ENCODE assay signal across 1 cellular context in genomic region chr3:122977645-122978466, GRCh38.
TF ChIP-seq lines count a peak whose summit lies in the region.

No MANE protein-coding gene starts in this region.

TF ChIP-seq in HEK293, 187 proteins besides CTCF, POLR2A, EP300 and RAD21 (continued from another document and continues in another):
- TF ChIP-seq YY2 (tag by site-specific recombination; IDR thresholded peaks at IDR 0.05) (no peak), ZNF777 (tag by site-specific recombination; IDR thresholded peaks at IDR 0.05; ENCODE audit: borderline replicate concordance) (no peak), ZNF37A (tag by site-specific recombination; IDR thresholded peaks at IDR 0.05) (no peak), ZFP37 (tag by site-specific recombination; IDR thresholded peaks at IDR 0.05) (no peak), PATZ1 (tag by site-specific recombination; IDR thresholded peaks at IDR 0.05) (peak; percentile 73), ZSCAN16 (tag by site-specific recombination; IDR thresholded peaks at IDR 0.05) (no peak), ZNF148 (tag by site-specific recombination; IDR thresholded peaks at IDR 0.05; ENCODE audit: borderline replicate concordance) (no peak), KLF16 (tag by site-specific recombination; IDR thresholded peaks at IDR 0.05) (no peak), ZFP69B (tag by site-specific recombination; IDR thresholded peaks at IDR 0.05) (peak; percentile 91), TRIM28 (IDR thresholded peaks at IDR 0.05; ENCODE audit: borderline replicate concordance, low read length) (no peak), ZNF157 (tag by site-specific recombination; IDR thresholded peaks at IDR 0.05) (no peak), ZIC2 (tag by site-specific recombination; IDR thresholded peaks at IDR 0.05) (peak; percentile 85), ZNF510 (tag by site-specific recombination; IDR thresholded peaks at IDR 0.05; ENCODE audit: insufficient replicate concordance) (no peak), ZNF48 (tag by site-specific recombination; IDR thresholded peaks at IDR 0.05) (no peak), ZNF645 (tag by site-specific recombination; IDR thresholded peaks at IDR 0.05) (no peak), SP2 (tag by site-specific recombination; IDR thresholded peaks at IDR 0.05) (no peak), ZNF24 (tag by site-specific recombination; IDR thresholded peaks at IDR 0.05) (no peak; the same call in 1 of the 2 replicates), ZNF248 (tag by site-specific recombination; IDR thresholded peaks at IDR 0.05) (no peak), ZNF341 (tag by site-specific recombination; IDR thresholded peaks at IDR 0.05; ENCODE audit: low read depth) (no peak), ZXDB (tag by site-specific recombination; IDR thresholded peaks at IDR 0.05) (peak; percentile 39), ZNF121 (tag by site-specific recombination; IDR thresholded peaks at IDR 0.05) (no peak), ZNF138 (tag by site-specific recombination; IDR thresholded peaks at IDR 0.05; ENCODE audit: borderline replicate concordance) (no peak), EGR2 (tag by site-specific recombination; IDR thresholded peaks at IDR 0.05; ENCODE audit: low read depth) (peak; percentile 49; the same call in 1 of the 2 replicates), ZNF416 (tag by site-specific recombination; IDR thresholded peaks at IDR 0.05) (no peak), ZNF169 (tag by site-specific recombination; IDR thresholded peaks at IDR 0.05) (no peak), ZNF473 (tag by site-specific recombination; IDR thresholded peaks at IDR 0.05) (no peak), ZNF830 (tag by site-specific recombination; IDR thresholded peaks at IDR 0.05; ENCODE audit: low read depth) (no peak), SP3 (tag by site-specific recombination; IDR thresholded peaks at IDR 0.05) (no peak), GFI1B (tag by site-specific recombination; IDR thresholded peaks at IDR 0.05) (no peak), ZNF211 (tag by site-specific recombination; IDR thresholded peaks at IDR 0.05; ENCODE audit: low read depth) (no peak), ZNF112 (tag by site-specific recombination; IDR thresholded peaks at IDR 0.05) (no peak), ZNF513 (tag by site-specific recombination; IDR thresholded peaks at IDR 0.05) (no peak), ZNF223 (tag by site-specific recombination; IDR thresholded peaks at IDR 0.05) (no peak), ZNF658 (tag by site-specific recombination; IDR thresholded peaks at IDR 0.05) (no peak), ZNF133 (tag by site-specific recombination; IDR thresholded peaks at IDR 0.05) (no peak), ZNF707 (tag by site-specific recombination; IDR thresholded peaks at IDR 0.05) (no peak), ZNF654 (tag by site-specific recombination; IDR thresholded peaks at IDR 0.05; ENCODE audit: low read depth) (no peak), ZNF555 (tag by site-specific recombination; conservative IDR thresholded peaks at IDR 0.05) (no peak), ZNF174 (tag by site-specific recombination; IDR thresholded peaks at IDR 0.05) (no peak), ZNF404 (tag by site-specific recombination; IDR thresholded peaks at IDR 0.05) (no peak), ZNF239 (tag by site-specific recombination; IDR thresholded peaks at IDR 0.05) (no peak), KLF9 (tag by site-specific recombination; IDR thresholded peaks at IDR 0.05; ENCODE audit: low read depth) (0 out of 2 replicates have a peak, but pooled peaks have one; percentile 11), ZNF624 (tag by site-specific recombination; IDR thresholded peaks at IDR 0.05) (no peak), ZNF571 (tag by site-specific recombination; IDR thresholded peaks at IDR 0.05) (no peak), HIC1 (tag by site-specific recombination; IDR thresholded peaks at IDR 0.05) (peak; percentile 82)
- TF ChIP-seq, protein P1, sequence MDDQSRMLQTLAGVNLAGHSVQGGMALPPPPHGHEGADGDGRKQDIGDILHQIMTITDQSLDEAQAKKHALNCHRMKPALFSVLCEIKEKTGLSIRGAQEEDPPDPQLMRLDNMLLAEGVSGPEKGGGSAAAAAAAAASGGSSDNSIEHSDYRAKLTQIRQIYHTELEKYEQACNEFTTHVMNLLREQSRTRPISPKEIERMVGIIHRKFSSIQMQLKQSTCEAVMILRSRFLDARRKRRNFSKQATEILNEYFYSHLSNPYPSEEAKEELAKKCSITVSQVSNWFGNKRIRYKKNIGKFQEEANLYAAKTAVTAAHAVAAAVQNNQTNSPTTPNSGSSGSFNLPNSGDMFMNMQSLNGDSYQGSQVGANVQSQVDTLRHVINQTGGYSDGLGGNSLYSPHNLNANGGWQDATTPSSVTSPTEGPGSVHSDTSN (CRISPR knock-in tag; IDR thresholded peaks at IDR 0.05): no peak
- TF ChIP-seq, protein P2, sequence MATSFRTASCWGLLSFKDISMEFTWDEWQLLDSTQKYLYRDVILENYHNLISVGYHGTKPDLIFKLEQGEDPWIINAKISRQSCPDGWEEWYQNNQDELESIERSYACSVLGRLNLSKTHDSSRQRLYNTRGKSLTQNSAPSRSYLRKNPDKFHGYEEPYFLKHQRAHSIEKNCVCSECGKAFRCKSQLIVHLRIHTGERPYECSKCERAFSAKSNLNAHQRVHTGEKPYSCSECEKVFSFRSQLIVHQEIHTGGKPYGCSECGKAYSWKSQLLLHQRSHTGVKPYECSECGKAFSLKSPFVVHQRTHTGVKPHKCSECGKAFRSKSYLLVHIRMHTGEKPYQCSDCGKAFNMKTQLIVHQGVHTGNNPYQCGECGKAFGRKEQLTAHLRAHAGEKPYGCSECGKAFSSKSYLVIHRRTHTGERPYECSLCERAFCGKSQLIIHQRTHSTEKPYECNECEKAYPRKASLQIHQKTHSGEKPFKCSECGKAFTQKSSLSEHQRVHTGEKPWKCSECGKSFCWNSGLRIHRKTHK (tag by site-specific recombination; IDR thresholded peaks at IDR 0.05): no peak
- TF ChIP-seq, protein P3, sequence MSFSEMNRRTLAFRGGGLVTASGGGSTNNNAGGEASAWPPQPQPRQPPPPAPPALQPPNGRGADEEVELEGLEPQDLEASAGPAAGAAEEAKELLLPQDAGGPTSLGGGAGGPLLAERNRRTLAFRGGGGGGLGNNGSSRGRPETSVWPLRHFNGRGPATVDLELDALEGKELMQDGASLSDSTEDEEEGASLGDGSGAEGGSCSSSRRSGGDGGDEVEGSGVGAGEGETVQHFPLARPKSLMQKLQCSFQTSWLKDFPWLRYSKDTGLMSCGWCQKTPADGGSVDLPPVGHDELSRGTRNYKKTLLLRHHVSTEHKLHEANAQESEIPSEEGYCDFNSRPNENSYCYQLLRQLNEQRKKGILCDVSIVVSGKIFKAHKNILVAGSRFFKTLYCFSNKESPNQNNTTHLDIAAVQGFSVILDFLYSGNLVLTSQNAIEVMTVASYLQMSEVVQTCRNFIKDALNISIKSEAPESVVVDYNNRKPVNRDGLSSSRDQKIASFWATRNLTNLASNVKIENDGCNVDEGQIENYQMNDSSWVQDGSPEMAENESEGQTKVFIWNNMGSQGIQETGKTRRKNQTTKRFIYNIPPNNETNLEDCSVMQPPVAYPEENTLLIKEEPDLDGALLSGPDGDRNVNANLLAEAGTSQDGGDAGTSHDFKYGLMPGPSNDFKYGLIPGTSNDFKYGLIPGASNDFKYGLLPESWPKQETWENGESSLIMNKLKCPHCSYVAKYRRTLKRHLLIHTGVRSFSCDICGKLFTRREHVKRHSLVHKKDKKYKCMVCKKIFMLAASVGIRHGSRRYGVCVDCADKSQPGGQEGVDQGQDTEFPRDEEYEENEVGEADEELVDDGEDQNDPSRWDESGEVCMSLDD (tag by site-specific recombination; IDR thresholded peaks at IDR 0.05): no peak
- TF ChIP-seq, protein P4, sequence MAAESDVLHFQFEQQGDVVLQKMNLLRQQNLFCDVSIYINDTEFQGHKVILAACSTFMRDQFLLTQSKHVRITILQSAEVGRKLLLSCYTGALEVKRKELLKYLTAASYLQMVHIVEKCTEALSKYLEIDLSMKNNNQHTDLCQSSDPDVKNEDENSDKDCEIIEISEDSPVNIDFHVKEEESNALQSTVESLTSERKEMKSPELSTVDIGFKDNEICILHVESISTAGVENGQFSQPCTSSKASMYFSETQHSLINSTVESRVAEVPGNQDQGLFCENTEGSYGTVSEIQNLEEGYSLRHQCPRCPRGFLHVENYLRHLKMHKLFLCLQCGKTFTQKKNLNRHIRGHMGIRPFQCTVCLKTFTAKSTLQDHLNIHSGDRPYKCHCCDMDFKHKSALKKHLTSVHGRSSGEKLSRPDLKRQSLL (tag by site-specific recombination; IDR thresholded peaks at IDR 0.05): no peak
